Comparison of ENCODE assay signal across 22 cellular contexts in the genomic region with DNA sequence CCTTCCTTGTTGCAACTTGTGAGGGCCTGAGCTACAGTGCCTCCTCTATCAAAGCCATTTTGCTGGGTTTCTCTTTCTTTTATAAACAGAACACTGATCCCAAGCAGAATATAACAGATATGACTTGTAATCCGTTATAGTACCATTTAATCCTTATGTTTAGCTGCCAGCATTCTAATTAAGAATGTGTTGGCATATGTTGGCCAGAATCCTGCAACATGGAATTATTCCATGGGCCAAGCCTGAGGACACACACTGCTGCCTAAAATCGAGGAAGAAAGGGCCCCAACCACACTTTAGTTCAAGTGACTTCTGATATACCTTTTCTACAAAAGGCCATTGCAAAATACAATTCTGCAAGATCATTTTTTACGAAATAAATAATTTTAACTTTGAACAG. TPM values are rescaled to one million over a fixed set of nuclear protein-coding genes. Genes with fewer than 3 reads are reported as not detected.
DNase-seq lines count a peak whose midpoint lies in the region; ATAC-seq, FAIRE-seq and TF ChIP-seq lines count a peak whose summit lies in the region.
"Had no signal": no experiment of that assay in that cellular context is flagged by ENCODE, and none has a peak within 500 bp of the region (broad histone marks: within the 10 kb centered on the region; RNA-seq: fewer than 3 reads in every experiment).

No MANE protein-coding gene starts in this region.

- TF ChIP-seq CTCF in HCT116 (IDR thresholded peaks at IDR 0.05 in 2 of 3, conservative IDR thresholded peaks at IDR 0.05 in 1 of 3; ENCODE audit: borderline replicate concordance in 1 of 3, insufficient read depth in 1 of 3, low read depth in 2 of 3, low read length in 2 of 3) (no peak), left ventricle myocardium inferior (IDR thresholded peaks at IDR 0.05; ENCODE audit: borderline replicate concordance) (no peak), osteoblast (IDR thresholded peaks at IDR 0.05; ENCODE audit: extremely low read depth, low read depth, low read length) (no peak)

- no peak for TF ChIP-seq RAD21 in HCT116 (IDR thresholded peaks at IDR 0.05; ENCODE audit: low read depth)

- H2AFZ ChIP-seq in HCT116 (ENCODE audit: low read depth, low read length, poor library complexity, severe bottlenecking) = no peak overlapping the region
- no peak overlapping the region for H2AFZ ChIP-seq in osteoblast (ENCODE audit: low read length)

- H3K4me2 ChIP-seq in HCT116 (ENCODE audit: low read length) (peak overlapping the region; percentile 8; the same call in 1 of the 2 replicates), osteoblast (ENCODE audit: insufficient read depth, low read length) (no peak overlapping the region)
- H3K4me2 ChIP-seq: BLaER1, KMS-11 had no signal

- intact Hi-C loops in HCT116 (cut with micrococcal nuclease) (no loop called here), left ventricle myocardium inferior (cut with micrococcal nuclease) (no loop called here)

- H4K20me1 ChIP-seq in HCT116 (ENCODE audit: insufficient read depth) (no peaks in the 10 kb centered on the region), osteoblast (ENCODE audit: insufficient read depth, low read length) (no peaks in the 10 kb centered on the region)
- H4K20me1 ChIP-seq: BLaER1 had no signal

- CTCF ChIA-PET in HCT116 (lab: Charles Lee) = interaction anchor here (1.0 kb wide), 1 partner anchor 11 kb away, joined by 3 read pairs; no protein-coding TSS in a partner anchor

- H3K4me3 ChIP-seq in HCT116 (replicated peaks in 1 of 2; ENCODE audit: low read depth in 1 of 2, low read length in 2 of 2) (no peak overlapping the region), SJCRH30 (no peak overlapping the region), left ventricle myocardium inferior (no peak overlapping the region), osteoblast (ENCODE audit: insufficient read depth, low read length) (no peak overlapping the region)
- H3K4me3 ChIP-seq: BLaER1, Peyer's patch, SK-N-MC had no signal

- TF ChIP-seq POLR2A in HCT116 (IDR thresholded peaks at IDR 0.05; ENCODE audit: borderline replicate concordance, extremely low read depth, insufficient read depth, insufficient read length) = no peak
- TF ChIP-seq POLR2A in H54 (IDR thresholded peaks at IDR 0.05; ENCODE audit: low read depth, low read length) = no peak

- no peaks in the 10 kb centered on the region for H3K9me2 ChIP-seq in HCT116 (ENCODE audit: insufficient read depth)

- POLR2A ChIA-PET in HCT116 (lab: Charles Lee) = interaction anchor here (1.2 kb wide), 1 partner anchor 12 kb away, joined by 5 read pairs; no protein-coding TSS in a partner anchor

- no peak for FAIRE-seq in H54 (lab: Jason Lieb, UNC)

- no peaks in the 10 kb centered on the region for H3K27me3 ChIP-seq in HCT116 (ENCODE audit: insufficient read depth, low read length)
- no peaks in the 10 kb centered on the region for H3K27me3 ChIP-seq in SJCRH30
- no peaks in the 10 kb centered on the region for H3K27me3 ChIP-seq in left ventricle myocardium inferior (ENCODE audit: low read depth)
- no peaks in the 10 kb centered on the region for H3K27me3 ChIP-seq in osteoblast (ENCODE audit: insufficient read depth, low read length)
- H3K27me3 ChIP-seq: BLaER1, Peyer's patch had no signal

- H3K9me3 ChIP-seq in HCT116 (ENCODE audit: control insufficient read depth in 1 of 2, insufficient read depth in 1 of 2, low read depth in 1 of 2, low read length in 2 of 2) = no peaks in the 10 kb centered on the region
- H3K9me3 ChIP-seq in SJCRH30 (replicated peaks) = no peaks in the 10 kb centered on the region
- no peaks in the 10 kb centered on the region for H3K9me3 ChIP-seq in left ventricle myocardium inferior (replicated peaks)
- no peaks in the 10 kb centered on the region for H3K9me3 ChIP-seq in osteoblast (ENCODE audit: low read depth, low read length)
- H3K9me3 ChIP-seq: BLaER1, Caco-2, Peyer's patch had no signal

- no peak for ATAC-seq in HCT116

- peaks cover 99% of the 10 kb centered on the region for H3K79me2 ChIP-seq in HCT116 (ENCODE audit: insufficient read depth, low read length)
- H3K79me2 ChIP-seq in osteoblast (ENCODE audit: insufficient read depth, low read length) = no peaks in the 10 kb centered on the region

- H3K4me1 ChIP-seq in HCT116 (ENCODE audit: control insufficient read depth in 1 of 2, insufficient read depth in 2 of 2, low read length in 2 of 2) (peaks cover 49 to 79% of the 10 kb centered on the region in 2 experiments), SJCRH30 (peaks cover 35% of the 10 kb centered on the region), left ventricle myocardium inferior (peaks cover 64% of the 10 kb centered on the region), osteoblast (ENCODE audit: insufficient read depth, low read length) (peaks cover 25% of the 10 kb centered on the region)
- H3K4me1 ChIP-seq: BLaER1, Caco-2, Peyer's patch had no signal

- BruUV-seq in HCT116 (replicated peaks; lab: Mats Ljungman, UMichigan) = no TSS peak

- peak overlapping the region; percentile 57; the same call in 1 of the 2 replicates for H3K27ac ChIP-seq in HCT116 (ENCODE audit: low read depth, low read length)
- peak overlapping the region; percentile 41; the same call in 1 of the 2 replicates for H3K27ac ChIP-seq in SJCRH30
- peak overlapping the region; percentile 73 for H3K27ac ChIP-seq in left ventricle myocardium inferior (replicated peaks)
- H3K27ac ChIP-seq in osteoblast (ENCODE audit: low read depth, low read length) = peak overlapping the region; percentile 39
- H3K27ac ChIP-seq: BLaER1, KMS-11, Peyer's patch, SK-N-MC had no signal

- no peak overlapping the region for H3K9ac ChIP-seq in HCT116 (ENCODE audit: low read length)
- H3K9ac ChIP-seq: BLaER1, KMS-11 had no signal

- H3K36me3 ChIP-seq in HCT116 (ENCODE audit: control insufficient read depth in 1 of 2, insufficient read depth in 2 of 2, low read length in 2 of 2) (peaks cover 20 to 58% of the 10 kb centered on the region in 2 experiments), SJCRH30 (no peaks in the 10 kb centered on the region), left ventricle myocardium inferior (no peaks in the 10 kb centered on the region), osteoblast (ENCODE audit: insufficient read depth, low read length) (no peaks in the 10 kb centered on the region)
- H3K36me3 ChIP-seq: BLaER1, Peyer's patch had no signal

- DNase-seq in HCT116 (ENCODE audit: low read depth, low spot score) = no peak
- DNase-seq in SJCRH30 = no peak
- no peak for DNase-seq in left ventricle myocardium inferior
- no peak for DNase-seq in osteoblast (ENCODE audit: insufficient read length, low spot score, missing footprints)
- DNase-seq in H54 (ENCODE audit: insufficient read length, low spot score) = no peak
- no peak for DNase-seq in activated T-cell treated with anti-CD3 and anti-CD28 coated beads, Interleukin-2, amount 50 U/mL, for 1 hour
- DNase-seq in activated CD4-positive, alpha-beta T cell treated with anti-CD3 and anti-CD28 coated beads, Interleukin-2, amount 50 U/mL, for 48 hours = no peak
- DNase-seq: ACHN; Caco-2; CD4-positive, alpha-beta T cell; DMS53; GDM1; GOT3; NCI-H1105; NCI-H146; NCI-H2029; NCI-H2227 treated with DMSO at 0.1 percent for 48 hours; NCI-H774; Peyer's patch had no signal

- RAD21 ChIA-PET in HCT116 (lab: Charles Lee; ENCODE audit: low non-redundant PET in 1 of 2, low total read pairs in 2 of 2, uncharacterized antibody in 2 of 2, unreplicated experiment in 2 of 2) = no interaction called here

TF ChIP-seq in HCT116, 20 proteins besides CTCF, POLR2A, EP300 and RAD21 (continues in another document):
- TF ChIP-seq CEBPB (IDR thresholded peaks at IDR 0.05; ENCODE audit: low read depth) (no peak), SIN3A (IDR thresholded peaks at IDR 0.05; ENCODE audit: low read depth) (no peak; the same call in 1 of the 2 replicates), ELF1 (IDR thresholded peaks at IDR 0.05; ENCODE audit: borderline replicate concordance, low read depth) (no peak), EZH2 (IDR thresholded peaks at IDR 0.05) (no peak), CBX3 (IDR thresholded peaks at IDR 0.05; ENCODE audit: low read depth) (no peak), SRF (IDR thresholded peaks at IDR 0.05; ENCODE audit: low read depth) (no peak), POLR2AphosphoS5 (IDR thresholded peaks at IDR 0.05; ENCODE audit: low read depth, low read length) (no peak), FOSL1 (IDR thresholded peaks at IDR 0.05; ENCODE audit: low read depth) (no peak), EGR1 (IDR thresholded peaks at IDR 0.05; ENCODE audit: low read depth) (no peak), JUND (IDR thresholded peaks at IDR 0.05) (no peak)
- TF ChIP-seq, protein P1, sequence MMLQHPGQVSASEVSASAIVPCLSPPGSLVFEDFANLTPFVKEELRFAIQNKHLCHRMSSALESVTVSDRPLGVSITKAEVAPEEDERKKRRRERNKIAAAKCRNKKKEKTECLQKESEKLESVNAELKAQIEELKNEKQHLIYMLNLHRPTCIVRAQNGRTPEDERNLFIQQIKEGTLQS (IDR thresholded peaks at IDR 0.05) = no peak
- TF ChIP-seq, protein P2, sequence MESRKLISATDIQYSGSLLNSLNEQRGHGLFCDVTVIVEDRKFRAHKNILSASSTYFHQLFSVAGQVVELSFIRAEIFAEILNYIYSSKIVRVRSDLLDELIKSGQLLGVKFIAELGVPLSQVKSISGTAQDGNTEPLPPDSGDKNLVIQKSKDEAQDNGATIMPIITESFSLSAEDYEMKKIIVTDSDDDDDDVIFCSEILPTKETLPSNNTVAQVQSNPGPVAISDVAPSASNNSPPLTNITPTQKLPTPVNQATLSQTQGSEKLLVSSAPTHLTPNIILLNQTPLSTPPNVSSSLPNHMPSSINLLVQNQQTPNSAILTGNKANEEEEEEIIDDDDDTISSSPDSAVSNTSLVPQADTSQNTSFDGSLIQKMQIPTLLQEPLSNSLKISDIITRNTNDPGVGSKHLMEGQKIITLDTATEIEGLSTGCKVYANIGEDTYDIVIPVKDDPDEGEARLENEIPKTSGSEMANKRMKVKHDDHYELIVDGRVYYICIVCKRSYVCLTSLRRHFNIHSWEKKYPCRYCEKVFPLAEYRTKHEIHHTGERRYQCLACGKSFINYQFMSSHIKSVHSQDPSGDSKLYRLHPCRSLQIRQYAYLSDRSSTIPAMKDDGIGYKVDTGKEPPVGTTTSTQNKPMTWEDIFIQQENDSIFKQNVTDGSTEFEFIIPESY (IDR thresholded peaks at IDR 0.05; ENCODE audit: extremely low read depth, insufficient replicate concordance, low read length) = no peak

RNA-seq across cellular contexts. Expression of gene PALLD, which starts 28.0 kb away (rescaled TPM):
- 166 TPM for total RNA-seq in HCT116 (2021; ENCODE audit: unreplicated experiment)
- polyA plus RNA-seq in HCT116 (2012) = 66.4 and 71.5 TPM in 2 replicates
- total RNA-seq in SJCRH30 (2014; rRNA removed; shearing (Covaris generic)) = 47.3 TPM in 2 replicates
- total RNA-seq in left ventricle myocardium inferior = 871 TPM
- 244 and 254 TPM in 2 replicates for total RNA-seq in osteoblast

RNA-seq across cellular contexts. Expression of gene DDX60L, which starts 44.6 kb away (rescaled TPM):
- total RNA-seq in HCT116 (2021; ENCODE audit: unreplicated experiment) (99.1 TPM), left ventricle myocardium inferior (11.4 TPM), osteoblast (25.0 and 31.1 TPM in 2 replicates)
- 29.2 and 35.4 TPM in 2 replicates for polyA plus RNA-seq in HCT116 (2012)
- total RNA-seq in SJCRH30 (2014; rRNA removed; shearing (Covaris generic)) = 3.0 and 3.2 TPM in 2 replicates
